ENCODE assay signal across 10 cellular contexts in genomic region chr17:42563950-42564349, GRCh38. TPM values are rescaled to one million over a fixed set of nuclear protein-coding genes. Genes with fewer than 3 reads are reported as not detected.
DNase-seq lines count a peak whose midpoint lies in the region; ATAC-seq and TF ChIP-seq lines count a peak whose summit lies in the region.
"Had no signal": no experiment of that assay in that cellular context is flagged by ENCODE, and none has a peak within 500 bp of the region (broad histone marks: within the 10 kb centered on the region; RNA-seq: fewer than 3 reads in every experiment).

No MANE protein-coding gene starts in this region.

- H3K9ac ChIP-seq in BLaER1 treated with 17β-estradiol and CSF1 and Interleukin-3, amounts not matched to agents 10 nM and 100 nM = peak overlapping the region; percentile 11 to 98 (median 95); a peak in 20 of 22 replicates
- peak overlapping the region; percentile 95 for H3K9ac ChIP-seq in adipocyte (ENCODE audit: low read length)
- H3K9ac ChIP-seq: KMS-11 had no signal

- H3K27me3 ChIP-seq in BLaER1 treated with 17β-estradiol and CSF1 and Interleukin-3, amounts not matched to agents 10 nM and 100 nM = no peaks in the 10 kb centered on the region
- no peaks in the 10 kb centered on the region for H3K27me3 ChIP-seq in adipocyte (replicated peaks; ENCODE audit: control insufficient read depth, insufficient read depth, low read length)
- H3K27me3 ChIP-seq: right atrium auricular region had no signal

- no peaks in the 10 kb centered on the region for H3K27me3 Mint-ChIP-seq in naive thymus-derived CD8-positive, alpha-beta T cell

- peaks cover 0 to 8% (median 5%) of the 10 kb centered on the region in 11 experiments; a peak in 11 of 22 replicates for H4K20me1 ChIP-seq in BLaER1 treated with 17β-estradiol and CSF1 and Interleukin-3, amounts not matched to agents 10 nM and 100 nM

- peaks cover 23 to 56% (median 53%) of the 10 kb centered on the region in 4 donors for H3K4me1 Mint-ChIP-seq in naive thymus-derived CD8-positive, alpha-beta T cell

- H3K9me3 ChIP-seq in BLaER1 treated with 17β-estradiol and CSF1 and Interleukin-3, amounts not matched to agents 10 nM and 100 nM (replicated peaks in 1 of 11) = no peaks in the 10 kb centered on the region
- H3K9me3 ChIP-seq in adipocyte (ENCODE audit: control insufficient read depth, low read length) = no peaks in the 10 kb centered on the region
- H3K9me3 ChIP-seq: right atrium auricular region had no signal

- no peak for TF ChIP-seq CTCF in HFF-Myc (IDR thresholded peaks at IDR 0.05; ENCODE audit: low read depth, low read length, missing control alignments)

- POLR2A ChIA-PET in naive thymus-derived CD8-positive, alpha-beta T cell (lab: Charles Lee) = interaction anchor here (1.0 to 5.0 kb wide), 2 partner anchors 10 to 14 kb away, joined by 5 to 41 read pairs; partner anchors contain the start of gene PSMC3IP

- ATAC-seq in naive thymus-derived CD8-positive, alpha-beta T cell = no peak
- no peak for ATAC-seq in HG03520 (IDR thresholded peaks at IDR 0.05; ENCODE audit: unreplicated experiment)

- peak overlapping the region in 9 of 10 experiments; percentile 84 to 97 (median 93); a peak in 13 of 20 replicates for H3K4me3 ChIP-seq in BLaER1 treated with 17β-estradiol and CSF1 and Interleukin-3, amounts not matched to agents 10 nM and 100 nM
- H3K4me3 ChIP-seq in HFF-Myc (replicated peaks; ENCODE audit: low read depth, low read length) (peak overlapping the region; percentile 99), adipocyte (ENCODE audit: low read length) (peak overlapping the region; percentile 90)

- H3K27ac Mint-ChIP-seq in naive thymus-derived CD8-positive, alpha-beta T cell = peak overlapping the region in 6 of 10 donors; percentile 56 to 92 (median 86)

- peaks cover 37 to 45% (median 41%) of the 10 kb centered on the region in 11 experiments for H3K36me3 ChIP-seq in BLaER1 treated with 17β-estradiol and CSF1 and Interleukin-3, amounts not matched to agents 10 nM and 100 nM
- H3K36me3 ChIP-seq in adipocyte (ENCODE audit: control insufficient read depth, insufficient read depth, low read length, severe bottlenecking) = peaks cover 31% of the 10 kb centered on the region

- H3K4me2 ChIP-seq in BLaER1 treated with 17β-estradiol and CSF1 and Interleukin-3, amounts not matched to agents 10 nM and 100 nM = peak overlapping the region; percentile 94 to 100 (median 99)

- H3K4me1 ChIP-seq in BLaER1 treated with 17β-estradiol and CSF1 and Interleukin-3, amounts not matched to agents 10 nM and 100 nM = peaks cover 34 to 61% (median 58%) of the 10 kb centered on the region in 10 experiments
- H3K4me1 ChIP-seq in adipocyte (ENCODE audit: control insufficient read depth, insufficient read depth, low read length) = peaks cover 44% of the 10 kb centered on the region

- H3K4me3 Mint-ChIP-seq in naive thymus-derived CD8-positive, alpha-beta T cell = peak overlapping the region; percentile 61 to 94 (median 90)

- H3K27ac ChIP-seq in BLaER1 treated with 17β-estradiol and CSF1 and Interleukin-3, amounts not matched to agents 10 nM and 100 nM = peak overlapping the region in 8 of 11 experiments; percentile 27 to 93 (median 90); a peak in 15 of 22 replicates
- H3K27ac ChIP-seq: KMS-11, right atrium auricular region had no signal

- H3K9me3 Mint-ChIP-seq in naive thymus-derived CD8-positive, alpha-beta T cell = no peaks in the 10 kb centered on the region

- H3K36me3 Mint-ChIP-seq in naive thymus-derived CD8-positive, alpha-beta T cell = peaks cover 0 to 14% (median 4%) of the 10 kb centered on the region in 3 donors

- DNase-seq in HFF-Myc (ENCODE audit: extremely low read depth, low read depth) (no peak), adipocyte (ENCODE audit: low read depth) (no peak), HK-2 (ENCODE audit: unreplicated experiment) (no peak), NCI-H345 (lab: John Stamatoyannopoulos, UW) (no peak)
- DNase-seq in naive thymus-derived CD8-positive, alpha-beta T cell = no peak
- DNase-seq in activated CD4-positive, CD25-positive, alpha-beta regulatory T cell treated with anti-CD3 and anti-CD28 coated beads, Interleukin-2, amount 50 U/mL, for 72 hours = no peak

RNA-seq across cellular contexts. Expression of gene COASY, which starts 2.0 kb away (rescaled TPM):
- total RNA-seq in naive thymus-derived CD8-positive, alpha-beta T cell = 10 to 100 TPM; 67.0 to 72.3 TPM
- polyA plus RNA-seq in naive thymus-derived CD8-positive, alpha-beta T cell = 10 to 100 TPM; 48.3 to 67.9 (median 65.5) TPM

RNA-seq across cellular contexts. Expression of gene MLX, which starts 3.0 kb away (rescaled TPM):
- total RNA-seq in naive thymus-derived CD8-positive, alpha-beta T cell = 10 to 100 TPM; 58.2 to 67.8 TPM
- polyA plus RNA-seq in naive thymus-derived CD8-positive, alpha-beta T cell = 10 to 100 TPM; 24.6 to 47.1 (median 25.0) TPM

RNA-seq across cellular contexts. Expression of gene HSD17B1, which starts 11.2 kb away (rescaled TPM):
- 1 to 10 TPM; 1.4 to 2.1 TPM for total RNA-seq in naive thymus-derived CD8-positive, alpha-beta T cell
- under 1 TPM; 0.18 to 0.98 (median 0.24) TPM for polyA plus RNA-seq in naive thymus-derived CD8-positive, alpha-beta T cell

RNA-seq across cellular contexts. Expression of gene PSMC3IP, which starts 13.6 kb away (rescaled TPM):
- total RNA-seq in naive thymus-derived CD8-positive, alpha-beta T cell = 1 to 10 TPM; 3.3 to 4.6 TPM
- polyA plus RNA-seq in naive thymus-derived CD8-positive, alpha-beta T cell = 1 to 10 TPM in 1 of 3 donors, under 1 TPM in 2; 0.69 to 1.1 (median 0.71) TPM

RNA-seq across cellular contexts. Expression of gene NAGLU, which starts 27.9 kb away (rescaled TPM):
- total RNA-seq in naive thymus-derived CD8-positive, alpha-beta T cell = 10 to 100 TPM; 26.4 to 28.5 TPM
- polyA plus RNA-seq in naive thymus-derived CD8-positive, alpha-beta T cell = 10 to 100 TPM in 2 of 3 donors, 1 to 10 TPM in 1; 8.0 to 16.2 (median 13.4) TPM
